25 cellular contexts compared by ENCODE assay signal in genomic region chr5:66727630-66728029, GRCh38.
DNase-seq lines count a peak whose midpoint lies in the region; ATAC-seq, FAIRE-seq and TF ChIP-seq lines count a peak whose summit lies in the region.
"Had no signal": no experiment of that assay in that cellular context is flagged by ENCODE, and none has a peak within 500 bp of the region (broad histone marks: within the 10 kb centered on the region; RNA-seq: fewer than 3 reads in every experiment).

No MANE protein-coding gene starts in this region.

- no peak overlapping the region for H3K4me2 ChIP-seq in HepG2 (ENCODE audit: low read depth, low read length)
- H3K4me2 ChIP-seq: A549; BLaER1 treated with 17β-estradiol and CSF1 and Interleukin-3, amounts not matched to agents 10 nM and 100 nM had no signal

- BruUV-seq in HepG2 (replicated peaks; lab: Mats Ljungman, UMichigan) = no TSS peak

- POLR2A ChIA-PET in HepG2 (lab: Yijun Ruan, JAX) = no interaction called here

- no peak overlapping the region for H3K4me3 ChIP-seq in liver (ENCODE audit: low read depth in 1 of 3, low read length in 3 of 3)
- no peak overlapping the region for H3K4me3 ChIP-seq in HepG2 (replicated peaks in 1 of 3; ENCODE audit: insufficient read depth in 1 of 3, low read depth in 2 of 3, low read length in 3 of 3)
- H3K4me3 ChIP-seq in right lobe of liver = no peak overlapping the region
- H3K4me3 ChIP-seq: A549; BLaER1 treated with 17β-estradiol and CSF1 and Interleukin-3, amounts not matched to agents 10 nM and 100 nM had no signal

- no peak for TF ChIP-seq EP300 in HepG2 (IDR thresholded peaks at IDR 0.05; ENCODE audit: low read depth in 2 of 2, low read length in 2 of 2)
- TF ChIP-seq EP300 in HepG2 (CRISPR knock-in tag; IDR thresholded peaks at IDR 0.05; ENCODE audit: borderline replicate concordance) = no peak

- DNase-seq in HepG2 (ENCODE audit: low spot score) (no peak), kidney tubule cell (ENCODE audit: low spot score) (peak; percentile 17), right lobe of liver (no peak), GM03348 (ENCODE audit: low spot score) (no peak), NCI-H2196 (lab: John Stamatoyannopoulos, UW; ENCODE audit: unreplicated experiment) (no peak)
- no peak for DNase-seq in stimulated activated effector memory CD8-positive, alpha-beta T cell treated with anti-CD3 and anti-CD28 coated beads, Interleukin-12 subunit alpha, Interleukin-12 subunit beta, amount 100 ng/mL, for 72 hours (ENCODE audit: low spot score in 2 of 2)
- DNase-seq: AML-193; CD4-positive, alpha-beta T cell; CD8-positive, alpha-beta T cell; DMS 273 treated with DMSO at 0.1 percent for 48 hours; DMS153; DMS53; DMS79; DND-41; EL; GDM1 had no signal

- no peak for TF ChIP-seq POLR2A in HepG2 (IDR thresholded peaks at IDR 0.05; ENCODE audit: insufficient read depth in 1 of 2, low read depth in 2 of 2, low read length in 2 of 2)
- no peak for TF ChIP-seq POLR2A in right lobe of liver (IDR thresholded peaks at IDR 0.05)

- no peaks in the 10 kb centered on the region for H3K4me1 ChIP-seq in liver (ENCODE audit: control insufficient read depth in 4 of 4, insufficient read depth in 4 of 4, low read length in 3 of 4)
- no peaks in the 10 kb centered on the region for H3K4me1 ChIP-seq in HepG2 (ENCODE audit: insufficient read depth, low read length)
- H3K4me1 ChIP-seq in right lobe of liver = no peaks in the 10 kb centered on the region
- H3K4me1 ChIP-seq: A549 had no signal

- no peaks in the 10 kb centered on the region for H3K79me2 ChIP-seq in HepG2 (ENCODE audit: insufficient read depth, low read length)

- H3K27ac ChIP-seq in liver (ENCODE audit: low read depth in 1 of 2, low read length in 2 of 2) = no peak overlapping the region
- no peak overlapping the region for H3K27ac ChIP-seq in HepG2 (ENCODE audit: extremely low read length, insufficient read depth, low read length)
- H3K27ac ChIP-seq in right lobe of liver = no peak overlapping the region
- H3K27ac ChIP-seq: 22Rv1; A549; BLaER1 treated with 17β-estradiol and CSF1 and Interleukin-3, amounts not matched to agents 10 nM and 100 nM; C4-2B had no signal

- H3K27me3 ChIP-seq in liver (ENCODE audit: control insufficient read depth in 4 of 4, insufficient read depth in 4 of 4, low read length in 3 of 4) = no peaks in the 10 kb centered on the region
- H3K27me3 ChIP-seq in HepG2 (ENCODE audit: control insufficient read depth in 1 of 2, insufficient read depth in 2 of 2, low read length in 2 of 2) = no peaks in the 10 kb centered on the region; a peak in 1 of 5 replicates
- H3K27me3 ChIP-seq in right lobe of liver = no peaks in the 10 kb centered on the region
- H3K27me3 ChIP-seq: BLaER1 treated with 17β-estradiol and CSF1 and Interleukin-3, amounts not matched to agents 10 nM and 100 nM had no signal

- H3K4me3 Mint-ChIP-seq in stimulated activated effector memory CD8-positive, alpha-beta T cell treated with anti-CD3 and anti-CD28 coated beads, Interleukin-12 subunit alpha, Interleukin-12 subunit beta, amount 100 ng/mL, for 72 hours = no peak overlapping the region
- H3K4me3 Mint-ChIP-seq: B cell; CD4-positive, alpha-beta T cell; CD8-positive, alpha-beta T cell had no signal

- no peaks in the 10 kb centered on the region for H3K9me3 Mint-ChIP-seq in stimulated activated effector memory CD8-positive, alpha-beta T cell treated with anti-CD3 and anti-CD28 coated beads, Interleukin-12 subunit alpha, Interleukin-12 subunit beta, amount 100 ng/mL, for 72 hours
- H3K9me3 Mint-ChIP-seq: CD4-positive, alpha-beta T cell; CD8-positive, alpha-beta T cell had no signal

- FAIRE-seq in HepG2 (lab: Jason Lieb, UNC) = no peak
- FAIRE-seq: A549, GM12891, GM19239 had no signal

- no peaks in the 10 kb centered on the region for H3K4me1 Mint-ChIP-seq in stimulated activated effector memory CD8-positive, alpha-beta T cell treated with anti-CD3 and anti-CD28 coated beads, Interleukin-12 subunit alpha, Interleukin-12 subunit beta, amount 100 ng/mL, for 72 hours
- H3K4me1 Mint-ChIP-seq: B cell had no signal

- in situ Hi-C loops in HepG2 (cut with HindIII; ENCODE audit: extremely low pct_ligation_motif_present, low pct_unique_long_range_greater_than_20kb) = no loop called here

- ATAC-seq in HepG2 = no peak
- ATAC-seq in right lobe of liver = peak in 3 of 4 donors; percentile 30 to 65 (median 52)
- ATAC-seq in stimulated activated effector memory CD8-positive, alpha-beta T cell treated with anti-CD3 and anti-CD28 coated beads, Interleukin-12 subunit alpha, Interleukin-12 subunit beta, amount 100 ng/mL, for 72 hours = peak; percentile 40
- ATAC-seq in activated CD4-positive, CD25-positive, alpha-beta regulatory T cell treated with anti-CD3 and anti-CD28 coated beads, Interleukin-2, amount 50 U/mL, for 24 hours = no peak
- ATAC-seq: A549; CD8-positive, alpha-beta T cell had no signal

- H3K9me3 ChIP-seq in liver (ENCODE audit: control insufficient read depth in 4 of 4, low read length in 3 of 4) (no peaks in the 10 kb centered on the region), HepG2 (ENCODE audit: low read length) (no peaks in the 10 kb centered on the region), right lobe of liver (no peaks in the 10 kb centered on the region)
- H3K9me3 ChIP-seq: A549; BLaER1 treated with 17β-estradiol and CSF1 and Interleukin-3, amounts not matched to agents 10 nM and 100 nM had no signal

- no peaks in the 10 kb centered on the region for H4K20me1 ChIP-seq in HepG2 (ENCODE audit: insufficient read depth, low read length)
- H4K20me1 ChIP-seq: BLaER1 treated with 17β-estradiol and CSF1 and Interleukin-3, amounts not matched to agents 10 nM and 100 nM had no signal

- no peak for TF ChIP-seq RAD21 in liver (IDR thresholded peaks at IDR 0.05)
- no peak for TF ChIP-seq RAD21 in HepG2 (CRISPR knock-in tag; IDR thresholded peaks at IDR 0.05)

- CTCF ChIA-PET in HepG2 (lab: Yijun Ruan, JAX; ENCODE audit: low intra/inter-chr PET ratio, low total read pairs) = no interaction called here

- TF ChIP-seq CTCF in liver (IDR thresholded peaks at IDR 0.05; ENCODE audit: low read depth, low read length, missing input control) (no peak), HepG2 (CRISPR knock-in tag; IDR thresholded peaks at IDR 0.05) (no peak), right lobe of liver (IDR thresholded peaks at IDR 0.05) (no peak)

- H2AFZ ChIP-seq in HepG2 (ENCODE audit: low read length) = no peak overlapping the region

- H3K9ac ChIP-seq in liver (ENCODE audit: low read depth in 1 of 2, low read length in 2 of 2) (no peak overlapping the region), HepG2 (ENCODE audit: insufficient read depth, low read depth, low read length) (no peak overlapping the region)
- H3K9ac ChIP-seq: BLaER1 treated with 17β-estradiol and CSF1 and Interleukin-3, amounts not matched to agents 10 nM and 100 nM had no signal

- H3K36me3 Mint-ChIP-seq in stimulated activated effector memory CD8-positive, alpha-beta T cell treated with anti-CD3 and anti-CD28 coated beads, Interleukin-12 subunit alpha, Interleukin-12 subunit beta, amount 100 ng/mL, for 72 hours = no peaks in the 10 kb centered on the region
- H3K36me3 Mint-ChIP-seq: CD8-positive, alpha-beta T cell had no signal

- WGBS in liver = 55% methylated on average over 2 of the region's 2 CpGs
- WGBS in HepG2 (ENCODE audit: low lambda C conversion rate) = 14% methylated on average over 1 of the region's 2 CpGs
- WGBS in right lobe of liver (ENCODE audit: insufficient coverage, low coverage, low lambda C conversion rate, missing lambda C conversion rate) = 25% methylated on average over 1 of the region's 2 CpGs

- H3K36me3 ChIP-seq in liver (ENCODE audit: control insufficient read depth in 4 of 4, insufficient read depth in 3 of 4, low read depth in 1 of 4, low read length in 3 of 4) = no peaks in the 10 kb centered on the region
- H3K36me3 ChIP-seq in HepG2 (replicated peaks in 1 of 2; ENCODE audit: control insufficient read depth in 1 of 2, insufficient read depth in 2 of 2, low read length in 2 of 2) = no peaks in the 10 kb centered on the region
- H3K36me3 ChIP-seq in right lobe of liver = no peaks in the 10 kb centered on the region
- H3K36me3 ChIP-seq: BLaER1 treated with 17β-estradiol and CSF1 and Interleukin-3, amounts not matched to agents 10 nM and 100 nM had no signal

- intact Hi-C loops in HepG2 (cut with micrococcal nuclease; ENCODE audit: unreplicated experiment) = no loop called here
- intact Hi-C loops in right lobe of liver (cut with DNase I) = no loop called here

- no peak overlapping the region for H3K27ac Mint-ChIP-seq in stimulated activated effector memory CD8-positive, alpha-beta T cell treated with anti-CD3 and anti-CD28 coated beads, Interleukin-12 subunit alpha, Interleukin-12 subunit beta, amount 100 ng/mL, for 72 hours
- H3K27ac Mint-ChIP-seq: CD4-positive, alpha-beta T cell; CD8-positive, alpha-beta T cell had no signal

TF ChIP-seq in liver, 16 proteins besides CTCF, POLR2A, EP300 and RAD21:
- TF ChIP-seq HNF4A (conservative IDR thresholded peaks at IDR 0.05) (peak; percentile 30 to 43), FOXA2 (IDR thresholded peaks at IDR 0.05) (no peak)

TF ChIP-seq in HepG2, 621 proteins besides CTCF, POLR2A, EP300 and RAD21:
- TF ChIP-seq CENPBD1 (CRISPR knock-in tag; IDR thresholded peaks at IDR 0.05; ENCODE audit: borderline replicate concordance, low read depth) = no peak
- TF ChIP-seq TGIF2 (CRISPR knock-in tag; IDR thresholded peaks at IDR 0.05) = no peak
- TF ChIP-seq IKZF5 (CRISPR knock-in tag; IDR thresholded peaks at IDR 0.05) = no peak
- no peak for TF ChIP-seq NR2F1 (CRISPR knock-in tag; IDR thresholded peaks at IDR 0.05)
- TF ChIP-seq ZNF530 (CRISPR knock-in tag; IDR thresholded peaks at IDR 0.05; ENCODE audit: low read depth) = no peak
- no peak for TF ChIP-seq ZNF552 (CRISPR knock-in tag; IDR thresholded peaks at IDR 0.05; ENCODE audit: borderline replicate concordance)
- TF ChIP-seq FOXJ3 (CRISPR knock-in tag; IDR thresholded peaks at IDR 0.05; ENCODE audit: borderline replicate concordance) = no peak
- TF ChIP-seq PHF21A (CRISPR knock-in tag; IDR thresholded peaks at IDR 0.05) = no peak
- no peak for TF ChIP-seq ZNF557 (CRISPR knock-in tag; IDR thresholded peaks at IDR 0.05)
- TF ChIP-seq ZNF337 (CRISPR knock-in tag; IDR thresholded peaks at IDR 0.05; ENCODE audit: borderline replicate concordance, low read depth) = no peak

Comparison
In these comparisons a context has a peak if more than half of its experiments do, and no peak if none do; other contexts are left out.
1. ATAC-seq: peak in right lobe of liver (3 of 4) and stimulated activated effector memory CD8-positive, alpha-beta T cell treated with anti-CD3 and anti-CD28 coated beads, Interleukin-12 subunit alpha, Interleukin-12 subunit beta, amount 100 ng/mL, for 72 hours (single experiment); none in HepG2 (single experiment) and activated CD4-positive, CD25-positive, alpha-beta regulatory T cell treated with anti-CD3 and anti-CD28 coated beads, Interleukin-2, amount 50 U/mL, for 24 hours (0 of 2).